Comparison of ENCODE assay signal across 23 cellular contexts in the genomic region with DNA sequence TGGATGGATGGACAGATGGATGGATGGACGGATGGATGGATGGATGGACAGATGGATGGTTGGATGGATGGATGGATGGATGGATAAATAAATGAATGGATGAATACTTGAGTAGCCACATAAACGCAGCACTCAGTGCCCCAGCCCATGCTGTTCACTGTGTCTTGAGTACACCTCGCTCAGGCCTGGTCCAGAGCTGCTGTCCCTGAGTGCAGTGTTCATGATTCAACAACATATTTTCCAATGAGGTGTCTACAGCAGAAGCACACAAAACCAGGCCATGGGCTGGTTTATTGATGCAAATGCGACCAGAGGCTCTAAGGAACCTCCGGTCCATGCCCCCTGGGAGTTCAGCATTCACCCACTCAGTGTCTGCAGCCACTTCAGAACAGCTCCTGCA.
A peak's percentile ranks its signal among the peaks of the same experiment; 100 is the strongest.
DNase-seq lines count a peak whose midpoint lies in the region; ATAC-seq and TF ChIP-seq lines count a peak whose summit lies in the region.
"Had no signal": no experiment of that assay in that cellular context is flagged by ENCODE, and none has a peak within 500 bp of the region (broad histone marks: within the 10 kb centered on the region; RNA-seq: fewer than 3 reads in every experiment).

No MANE protein-coding gene starts in this region.

- 87 to 92% methylated on average over 5 of the region's 5 CpGs for WGBS in testis, 2 donors

- H3K27ac ChIP-seq in right atrium auricular region (no peak overlapping the region), left ventricle myocardium inferior (replicated peaks) (no peak overlapping the region), testis (no peak overlapping the region)
- H3K27ac ChIP-seq: SJSA1 had no signal

- H3K4me1 ChIP-seq in right atrium auricular region: no peaks in the 10 kb centered on the region
- no peaks in the 10 kb centered on the region for H3K4me1 ChIP-seq in left ventricle myocardium inferior
- no peaks in the 10 kb centered on the region for H3K4me1 ChIP-seq in testis
- H3K4me1 ChIP-seq: HAP-1, SJSA1 had no signal

- no peaks in the 10 kb centered on the region for H3K36me3 ChIP-seq in right atrium auricular region
- no peaks in the 10 kb centered on the region for H3K36me3 ChIP-seq in left ventricle myocardium inferior
- H3K36me3 ChIP-seq in testis (ENCODE audit: low read depth, missing control alignments): no peaks in the 10 kb centered on the region
- H3K36me3 ChIP-seq: HAP-1, SJSA1 had no signal

- TF ChIP-seq POLR2A in testis (IDR thresholded peaks at IDR 0.05): no peak

- intact Hi-C loops in left ventricle myocardium inferior (cut with micrococcal nuclease): no loop called here
- intact Hi-C loops in testis (cut with DNase I; ENCODE audit: low total_unique reads): no loop called here

- no peak overlapping the region for H3K4me3 ChIP-seq in right atrium auricular region
- H3K4me3 ChIP-seq in left ventricle myocardium inferior: no peak overlapping the region
- H3K4me3 ChIP-seq in testis: no peak overlapping the region
- H3K4me3 ChIP-seq: GM23338, HAP-1, SJSA1 had no signal

- H3K9me3 ChIP-seq in right atrium auricular region: no peaks in the 10 kb centered on the region
- H3K9me3 ChIP-seq in left ventricle myocardium inferior (replicated peaks): no peaks in the 10 kb centered on the region
- H3K9me3 ChIP-seq in testis: no peaks in the 10 kb centered on the region
- H3K9me3 ChIP-seq: HAP-1 had no signal

- no peak for ATAC-seq in GM21447 (IDR thresholded peaks at IDR 0.05; ENCODE audit: unreplicated experiment)
- ATAC-seq: GM23338 had no signal

- no peaks in the 10 kb centered on the region for H3K27me3 ChIP-seq in right atrium auricular region
- peaks cover 52% of the 10 kb centered on the region for H3K27me3 ChIP-seq in left ventricle myocardium inferior (ENCODE audit: low read depth)
- no peaks in the 10 kb centered on the region for H3K27me3 ChIP-seq in testis
- H3K27me3 ChIP-seq: SJSA1 had no signal

- peak; percentile 18 for DNase-seq in right atrium auricular region (ENCODE audit: low spot score)
- DNase-seq in left ventricle myocardium inferior: no peak
- peak; percentile 14 for DNase-seq in islet precursor cell
- peak; percentile 0 for DNase-seq in testis
- no peak for DNase-seq in pons (ENCODE audit: low spot score)
- no peak for DNase-seq in SKM-1 (lab: John Stamatoyannopoulos, UW; ENCODE audit: unreplicated experiment)
- DNase-seq: C1 segment of cervical spinal cord; CD4-positive, alpha-beta memory T cell; COR-L47; NCI-H1092; NCI-H1417 treated with DMSO at 0.1 percent for 48 hours; NCI-H1694 treated with DMSO at 0.1 percent for 48 hours; NCI-H2081 treated with DMSO at 0.1 percent for 48 hours; NCI-H2171; NCI-H226; NCI-H510A; NCI-H69; Right ventricle myocardium superior; RPMI8226 had no signal

- TF ChIP-seq CTCF in right atrium auricular region (IDR thresholded peaks at IDR 0.05) (no peak), left ventricle myocardium inferior (IDR thresholded peaks at IDR 0.05; ENCODE audit: borderline replicate concordance) (no peak), testis (IDR thresholded peaks at IDR 0.05) (no peak)

Comparison
In these comparisons a context has a peak if more than half of its experiments do, and no peak if none do; other contexts are left out.
1. DNase-seq: peak in right atrium auricular region (single experiment), islet precursor cell (single experiment) and testis (single experiment); none in left ventricle myocardium inferior (single experiment), pons (single experiment) and SKM-1 (single experiment).